In genomic region chr14:77439861-77440260, GRCh38 we compare ENCODE assay signal across 12 cellular contexts. TPM values are rescaled to one million over a fixed set of nuclear protein-coding genes. Genes with fewer than 3 reads are reported as not detected.
"Had no signal": no experiment of that assay in that cellular context is flagged by ENCODE, and none has a peak within 500 bp of the region (broad histone marks: within the 10 kb centered on the region; RNA-seq: fewer than 3 reads in every experiment).

No MANE protein-coding gene starts in this region.

- H3K9ac ChIP-seq: GM23248 had no signal

- H3K4me2 ChIP-seq: GM23338 had no signal

- FAIRE-seq: H1, H54 had no signal

- H3K9me3 ChIP-seq: HAP-1 had no signal

- H3K4me1 ChIP-seq: HAP-1 had no signal

- H3K4me3 ChIP-seq: GM23248, GM23338, HAP-1 had no signal

- ATAC-seq: GM23338, HCT116 had no signal

- H3K27ac ChIP-seq: GM23248 had no signal

- DNase-seq: GM23248, GOT3, H7, H9, HCEC 1CT, HFFc6 had no signal

- H2AFZ ChIP-seq: GM23248, GM23338 had no signal

RNA-seq across cellular contexts. Expression of gene NOXRED1, which starts 16.5 kb away (rescaled TPM):
- total RNA-seq: GM23248, GM23338, H4, H9 had no signal

RNA-seq across cellular contexts. Expression of gene ISM2, which starts 58.8 kb away (rescaled TPM):
- total RNA-seq: H4 had no signal
